In genomic region chr3:31275038-31275562, GRCh38 we compare ENCODE assay signal across 10 cellular contexts.
DNase-seq lines count a peak whose midpoint lies in the region; TF ChIP-seq lines count a peak whose summit lies in the region.
"Had no signal": no experiment of that assay in that cellular context is flagged by ENCODE, and none has a peak within 500 bp of the region (broad histone marks: within the 10 kb centered on the region; RNA-seq: fewer than 3 reads in every experiment).

No MANE protein-coding gene starts in this region.

- H3K4me2 ChIP-seq in GM23248 (ENCODE audit: unreplicated experiment) (peak overlapping the region; percentile 88), smooth muscle cell (peak overlapping the region; percentile 24)

- H3K4me3 Mint-ChIP-seq in T-helper 2 cell treated with Interferon-gamma antibody and Interleukin-4, amounts not matched to agents 5 μg/mL and 100 μg/mL, for 36 hours, result no peak overlapping the region
- H3K4me3 Mint-ChIP-seq: nephron had no signal

- H3K36me3 Mint-ChIP-seq in T-helper 2 cell treated with Interferon-gamma antibody and Interleukin-4, amounts not matched to agents 5 μg/mL and 100 μg/mL, for 36 hours (ENCODE audit: low read depth), result no peaks in the 10 kb centered on the region

- H3F3A ChIP-seq in GM23248 (ENCODE audit: insufficient read depth), result peaks cover 35% of the 10 kb centered on the region
- H3F3A ChIP-seq in smooth muscle cell (ENCODE audit: low read depth), result no peaks in the 10 kb centered on the region

- DNase-seq in GM23248 (peak; percentile 72), amniotic epithelial cell (ENCODE audit: low read depth) (peak; percentile 92), glomerular visceral epithelial cell (ENCODE audit: extremely low spot score) (peak; percentile 9), smooth muscle cell (lab: John Stamatoyannopoulos, UW; ENCODE audit: unreplicated experiment) (no peak), NCI-H1417 treated with DMSO at 0.1 percent for 48 hours (lab: John Stamatoyannopoulos, UW) (no peak)
- no peak for DNase-seq in stimulated activated CD8-positive, alpha-beta memory T cell treated with anti-CD3 and anti-CD28 coated beads, Interleukin-4, amount 100 ng/mL, for 48 hours
- DNase-seq in activated CD4-positive, CD25-positive, alpha-beta regulatory T cell treated with anti-CD3 and anti-CD28 coated beads, Interleukin-2, amount 50 U/mL, for 72 hours, result no peak
- DNase-seq in T-helper 2 cell treated with Interferon-gamma antibody and Interleukin-4, amounts not matched to agents 5 μg/mL and 100 μg/mL, for 36 hours (ENCODE audit: low spot score), result no peak
- DNase-seq: glutamatergic neuron had no signal

- H3K9me3 ChIP-seq in GM23248 (ENCODE audit: low read depth) (no peaks in the 10 kb centered on the region), smooth muscle cell (replicated peaks; ENCODE audit: low read depth) (no peaks in the 10 kb centered on the region)

- H3K36me3 ChIP-seq in GM23248 (ENCODE audit: low read depth) (no peaks in the 10 kb centered on the region), smooth muscle cell (ENCODE audit: low read depth) (no peaks in the 10 kb centered on the region)

- H3K27me3 Mint-ChIP-seq in T-helper 2 cell treated with Interferon-gamma antibody and Interleukin-4, amounts not matched to agents 5 μg/mL and 100 μg/mL, for 36 hours (ENCODE audit: low read depth), result peaks cover 32% of the 10 kb centered on the region

- WGBS in GM23248 (ENCODE audit: low coverage in 1 of 2, low lambda C conversion rate in 2 of 2, missing lambda C conversion rate in 2 of 2), 2 experiments, result 18 to 32% methylated on average over 3 of the region's 3 CpGs
- WGBS in smooth muscle cell (ENCODE audit: low lambda C conversion rate), result 44% methylated on average over 3 of the region's 3 CpGs

- peaks cover 37% of the 10 kb centered on the region for H3K4me1 ChIP-seq in GM23248 (ENCODE audit: insufficient read depth)
- peaks cover 5% of the 10 kb centered on the region for H3K4me1 ChIP-seq in smooth muscle cell (ENCODE audit: low read depth)

- H2AFZ ChIP-seq in GM23248 (peak overlapping the region; percentile 14; the same call in 1 of the 2 replicates), smooth muscle cell (ENCODE audit: low read depth) (peak overlapping the region; percentile 37)

- H3K4me3 ChIP-seq in GM23248 (peak overlapping the region; percentile 43), smooth muscle cell (no peak overlapping the region)

- H3K9ac ChIP-seq in GM23248 (peak overlapping the region; percentile 50), smooth muscle cell (ENCODE audit: low read depth) (no peak overlapping the region)

- H4K20me1 ChIP-seq in GM23248 (ENCODE audit: insufficient read depth), result no peaks in the 10 kb centered on the region
- no peaks in the 10 kb centered on the region for H4K20me1 ChIP-seq in smooth muscle cell (ENCODE audit: low read depth)

- H3K27ac Mint-ChIP-seq in T-helper 2 cell treated with Interferon-gamma antibody and Interleukin-4, amounts not matched to agents 5 μg/mL and 100 μg/mL, for 36 hours, result no peak overlapping the region

- no peaks in the 10 kb centered on the region for H3K9me2 ChIP-seq in GM23248 (ENCODE audit: insufficient read depth)

- no peak for TF ChIP-seq CTCF in smooth muscle cell (IDR thresholded peaks at IDR 0.05; ENCODE audit: borderline replicate concordance, insufficient read depth, poor library complexity, severe bottlenecking)

- H3K79me2 ChIP-seq in GM23248 (ENCODE audit: insufficient read depth) (no peaks in the 10 kb centered on the region), smooth muscle cell (ENCODE audit: low read depth) (no peaks in the 10 kb centered on the region)

- in situ Hi-C loops in GM23248 (cut with MboI), result no loop called here

- no peaks in the 10 kb centered on the region for H3K9me3 Mint-ChIP-seq in T-helper 2 cell treated with Interferon-gamma antibody and Interleukin-4, amounts not matched to agents 5 μg/mL and 100 μg/mL, for 36 hours
- H3K9me3 Mint-ChIP-seq: nephron had no signal

- peaks cover 9% of the 10 kb centered on the region for H3K4me1 Mint-ChIP-seq in T-helper 2 cell treated with Interferon-gamma antibody and Interleukin-4, amounts not matched to agents 5 μg/mL and 100 μg/mL, for 36 hours (ENCODE audit: low read depth)
- H3K4me1 Mint-ChIP-seq: nephron had no signal

- no peaks in the 10 kb centered on the region for H3K27me3 ChIP-seq in GM23248 (replicated peaks; ENCODE audit: insufficient read depth)
- no peaks in the 10 kb centered on the region for H3K27me3 ChIP-seq in smooth muscle cell (ENCODE audit: low read depth)

- H3K27ac ChIP-seq in GM23248 (peak overlapping the region; percentile 85), smooth muscle cell (ENCODE audit: low read depth) (peak overlapping the region; percentile 62)

Comparison
In these comparisons a context has a peak if more than half of its experiments do, and no peak if none do; other contexts are left out.
1. DNase-seq: peak in GM23248 (single experiment), amniotic epithelial cell (single experiment) and glomerular visceral epithelial cell (single experiment); none in smooth muscle cell (single experiment), stimulated activated CD8-positive, alpha-beta memory T cell treated with anti-CD3 and anti-CD28 coated beads, Interleukin-4, amount 100 ng/mL, for 48 hours (single experiment), NCI-H1417 treated with DMSO at 0.1 percent for 48 hours (single experiment), activated CD4-positive, CD25-positive, alpha-beta regulatory T cell treated with anti-CD3 and anti-CD28 coated beads, Interleukin-2, amount 50 U/mL, for 72 hours (single experiment) and T-helper 2 cell treated with Interferon-gamma antibody and Interleukin-4, amounts not matched to agents 5 μg/mL and 100 μg/mL, for 36 hours (single experiment).